Comparison of ENCODE assay signal across 20 cellular contexts in the genomic region with DNA sequence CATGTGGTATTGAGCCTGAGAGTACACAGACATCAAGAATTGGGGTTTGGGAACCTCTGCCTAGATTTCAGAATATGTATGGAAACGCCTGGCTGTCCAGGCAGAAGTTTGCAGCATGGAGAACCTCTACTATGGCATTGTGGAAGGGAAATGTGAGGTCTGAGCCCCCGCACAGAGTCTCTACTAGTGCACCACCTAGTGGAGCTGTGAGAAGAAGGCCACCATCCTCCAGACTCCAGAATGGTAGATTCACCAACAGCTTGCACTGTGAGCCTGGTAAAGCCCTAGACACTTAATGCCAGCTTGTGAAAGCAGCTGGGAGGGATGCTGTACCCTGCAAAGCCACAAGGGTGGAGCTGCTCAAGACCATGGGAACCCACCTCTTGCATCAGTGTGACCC.
"Had no signal": no experiment of that assay in that cellular context is flagged by ENCODE, and none has a peak within 500 bp of the region (broad histone marks: within the 10 kb centered on the region; RNA-seq: fewer than 3 reads in every experiment).

No MANE protein-coding gene starts in this region.

- H3K27me3 ChIP-seq: heart right ventricle, upper lobe of left lung had no signal

- H3K9ac ChIP-seq: parathyroid adenoma had no signal

- H3K9me3 ChIP-seq: mucosa of descending colon had no signal

- H3K79me2 ChIP-seq: parathyroid adenoma had no signal

- H3K4me1 ChIP-seq: heart right ventricle, parathyroid adenoma, upper lobe of left lung had no signal

- H3K4me1 Mint-ChIP-seq: activated naive CD8-positive, alpha-beta T cell treated with anti-CD3 and anti-CD28 coated beads, Interleukin-2, amount 10 ng/mL, durations not matched to agents 7 days and 5 days had no signal

- H3K27me3 Mint-ChIP-seq: activated CD4-positive, alpha-beta memory T cell treated with anti-CD3 and anti-CD28 coated beads for 36 hours; activated naive CD8-positive, alpha-beta T cell treated with anti-CD3 and anti-CD28 coated beads, Interleukin-2, amount 10 ng/mL, durations not matched to agents 7 days and 5 days had no signal

- H3K36me3 Mint-ChIP-seq: activated CD4-positive, alpha-beta memory T cell treated with anti-CD3 and anti-CD28 coated beads for 36 hours; activated naive CD8-positive, alpha-beta T cell treated with anti-CD3 and anti-CD28 coated beads, Interleukin-2, amount 10 ng/mL, durations not matched to agents 7 days and 5 days had no signal

- H3K36me3 ChIP-seq: heart right ventricle, upper lobe of left lung had no signal

- H3K27ac ChIP-seq: coronary artery, epithelial cell of prostate, heart right ventricle, parathyroid adenoma, upper lobe of left lung had no signal

- ATAC-seq: heart right ventricle, left cardiac atrium, mucosa of descending colon, right cardiac atrium had no signal

- DNase-seq: activated CD4-positive, alpha-beta memory T cell treated with anti-CD3 and anti-CD28 coated beads for 36 hours; activated CD4-positive, alpha-beta T cell treated with anti-CD3 and anti-CD28 coated beads for 48 hours; activated naive CD4-positive, alpha-beta T cell treated with anti-CD3 and anti-CD28 coated beads for 36 hours; activated naive CD8-positive, alpha-beta T cell treated with anti-CD3 and anti-CD28 coated beads, Interleukin-2, amount 10 ng/mL, durations not matched to agents 7 days and 5 days; activated T-cell treated with anti-CD3 and anti-CD28 coated beads, Interleukin-2, amount 50 U/mL, for 48 hours; amniotic stem cell; heart right ventricle; islet precursor cell; left cardiac atrium; mesenchymal stem cell; mucosa of descending colon; nucleus accumbens; right cardiac atrium; stimulated activated CD4-positive, alpha-beta T cell treated with anti-CD3 and anti-CD28 coated beads, Interleukin-4, amount 100 ng/mL, for 24 hours; stimulated activated naive CD4-positive, alpha-beta T cell treated with Interleukin-2 at 50 U/mL for 16 hours; upper lobe of left lung had no signal

- H3K27ac Mint-ChIP-seq: activated CD4-positive, alpha-beta memory T cell treated with anti-CD3 and anti-CD28 coated beads for 36 hours; activated naive CD4-positive, alpha-beta T cell treated with anti-CD3 and anti-CD28 coated beads for 36 hours; activated naive CD8-positive, alpha-beta T cell treated with anti-CD3 and anti-CD28 coated beads, Interleukin-2, amount 10 ng/mL, durations not matched to agents 7 days and 5 days had no signal

- H2AFZ ChIP-seq: parathyroid adenoma had no signal

- H3K4me3 ChIP-seq: coronary artery, heart right ventricle, mucosa of descending colon, upper lobe of left lung had no signal

- H3K4me3 Mint-ChIP-seq: activated CD4-positive, alpha-beta memory T cell treated with anti-CD3 and anti-CD28 coated beads for 36 hours; activated naive CD4-positive, alpha-beta T cell treated with anti-CD3 and anti-CD28 coated beads for 36 hours; activated naive CD8-positive, alpha-beta T cell treated with anti-CD3 and anti-CD28 coated beads, Interleukin-2, amount 10 ng/mL, durations not matched to agents 7 days and 5 days had no signal

- FAIRE-seq: bronchial epithelial cell had no signal
